Comparison of ENCODE assay signal across 8 cellular contexts in the genomic region with DNA sequence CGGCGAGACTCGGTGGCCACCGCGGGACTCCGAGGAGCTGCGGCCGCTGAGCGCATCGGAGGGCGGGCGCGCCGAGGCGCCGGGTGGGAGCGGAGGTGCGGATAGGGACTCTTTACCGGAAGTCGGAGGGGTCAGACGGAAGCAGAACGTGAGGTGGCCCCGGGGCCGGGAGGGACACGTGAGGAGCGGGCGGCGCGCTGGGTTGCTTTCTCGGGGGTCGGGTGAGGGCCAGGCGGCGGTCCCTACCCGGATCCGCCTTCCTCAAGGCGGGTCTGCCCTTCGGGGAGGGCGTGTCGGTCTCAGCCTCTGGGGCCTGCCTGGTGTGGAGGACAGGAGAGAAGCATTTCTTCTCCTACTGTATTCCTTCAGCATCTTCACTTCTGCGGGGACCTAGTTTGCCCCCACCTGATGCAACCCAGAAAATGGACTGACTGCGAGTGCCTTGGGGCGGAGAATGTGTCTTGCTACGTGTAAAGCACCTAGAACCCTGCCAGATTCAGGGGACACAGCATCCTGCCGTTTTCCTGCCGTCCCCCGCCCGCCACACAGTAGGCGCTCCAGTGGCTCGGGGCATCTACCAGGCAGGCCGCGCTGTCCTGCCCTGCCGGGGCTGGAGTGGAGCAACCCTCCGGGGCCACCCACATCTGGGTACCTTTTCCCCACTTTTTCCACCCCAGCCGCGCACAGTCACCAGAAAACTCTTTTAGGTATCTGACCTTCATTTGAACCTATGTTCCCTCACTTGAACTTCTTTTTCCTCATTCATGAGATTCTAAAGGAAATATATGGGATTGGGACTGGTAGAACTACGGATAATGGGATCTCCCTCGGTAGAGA. TPM values are rescaled to one million over a fixed set of nuclear protein-coding genes. Genes with fewer than 3 reads are reported as not detected.
DNase-seq lines count a peak whose midpoint lies in the region; ATAC-seq, FAIRE-seq and TF ChIP-seq lines count a peak whose summit lies in the region.

No MANE protein-coding gene starts in this region.

- H3K4me2 ChIP-seq in KMS-11 = peak overlapping the region; percentile 63

- peaks cover 18% of the 10 kb centered on the region for H3K4me1 ChIP-seq in KMS-11 (ENCODE audit: low read depth, poor library complexity, severe bottlenecking)
- H3K4me1 ChIP-seq in naive thymus-derived CD4-positive, alpha-beta T cell (ENCODE audit: control insufficient read depth in 2 of 2, insufficient read depth in 2 of 2, low read length in 2 of 2) = peaks cover 3 to 5% of the 10 kb centered on the region in 2 donors

- peak overlapping the region; percentile 49; the same call in 1 of the 2 replicates for H3K9ac ChIP-seq in KMS-11

- peak overlapping the region; percentile 65 for H3K27ac ChIP-seq in KMS-11
- H3K27ac ChIP-seq in naive thymus-derived CD4-positive, alpha-beta T cell (ENCODE audit: low read depth, low read length) = peak overlapping the region; percentile 80

- H3K36me3 ChIP-seq in KMS-11 (ENCODE audit: insufficient read depth) = no peaks in the 10 kb centered on the region
- H3K36me3 ChIP-seq in naive thymus-derived CD4-positive, alpha-beta T cell (ENCODE audit: control insufficient read depth in 2 of 3, insufficient read depth in 3 of 3, low read length in 3 of 3) = peaks cover 0 to 15% (median 0%) of the 10 kb centered on the region in 3 experiments

- peak; percentile 80 for DNase-seq in DMS79 (lab: John Stamatoyannopoulos, UW)
- DNase-seq in RCC 7860 (ENCODE audit: low spot score) = peak; percentile 75
- peak; percentile 90 for DNase-seq in fibroblast of mammary gland (ENCODE audit: low read depth)
- peak; percentile 82 to 94 (median 87) for DNase-seq in naive thymus-derived CD4-positive, alpha-beta T cell
- peak; percentile 82 to 97 for DNase-seq in stimulated activated effector memory CD8-positive, alpha-beta T cell treated with anti-CD3 and anti-CD28 coated beads, Interleukin-12 subunit alpha, Interleukin-12 subunit beta, amount 100 ng/mL, for 72 hours (ENCODE audit: low spot score in 2 of 2)

- peak overlapping the region; percentile 88 for H3K4me3 Mint-ChIP-seq in activated T-helper 17 cell treated with anti-CD3 and anti-CD28 coated beads, Interleukin-2, amount 50 U/mL, for 72 hours
- peak overlapping the region; percentile 74 to 93 (median 86) for H3K4me3 Mint-ChIP-seq in naive thymus-derived CD4-positive, alpha-beta T cell
- H3K4me3 Mint-ChIP-seq in stimulated activated effector memory CD8-positive, alpha-beta T cell treated with anti-CD3 and anti-CD28 coated beads, Interleukin-12 subunit alpha, Interleukin-12 subunit beta, amount 100 ng/mL, for 72 hours = peak overlapping the region; percentile 85

- intact Hi-C loops in naive thymus-derived CD4-positive, alpha-beta T cell (cut with micrococcal nuclease) = loop anchor here (1.0 to 10.0 kb wide), 18 partner anchors 42 to 1475 kb away; a partner anchor contains a TSS

- no peaks in the 10 kb centered on the region for H3K9me3 Mint-ChIP-seq in activated T-helper 17 cell treated with anti-CD3 and anti-CD28 coated beads, Interleukin-2, amount 50 U/mL, for 72 hours
- peaks cover 0 to 11% (median 0%) of the 10 kb centered on the region in 11 donors for H3K9me3 Mint-ChIP-seq in naive thymus-derived CD4-positive, alpha-beta T cell
- H3K9me3 Mint-ChIP-seq in stimulated activated effector memory CD8-positive, alpha-beta T cell treated with anti-CD3 and anti-CD28 coated beads, Interleukin-12 subunit alpha, Interleukin-12 subunit beta, amount 100 ng/mL, for 72 hours = no peaks in the 10 kb centered on the region

- POLR2A ChIA-PET in naive thymus-derived CD4-positive, alpha-beta T cell (lab: Charles Lee) = interaction anchor here (0.6 kb wide), 1 partner anchor 72 kb away, joined by 3 read pairs; no protein-coding TSS in a partner anchor

- H3K36me3 Mint-ChIP-seq in activated T-helper 17 cell treated with anti-CD3 and anti-CD28 coated beads, Interleukin-2, amount 50 U/mL, for 72 hours (ENCODE audit: low read depth) = peaks cover 10% of the 10 kb centered on the region
- H3K36me3 Mint-ChIP-seq in naive thymus-derived CD4-positive, alpha-beta T cell = peaks cover 0 to 4% (median 0%) of the 10 kb centered on the region in 5 donors
- peaks cover 15% of the 10 kb centered on the region for H3K36me3 Mint-ChIP-seq in stimulated activated effector memory CD8-positive, alpha-beta T cell treated with anti-CD3 and anti-CD28 coated beads, Interleukin-12 subunit alpha, Interleukin-12 subunit beta, amount 100 ng/mL, for 72 hours

- H3K9me3 ChIP-seq in naive thymus-derived CD4-positive, alpha-beta T cell (ENCODE audit: control insufficient read depth in 2 of 3, low read length in 3 of 3) = no peaks in the 10 kb centered on the region

- CTCF ChIA-PET in naive thymus-derived CD4-positive, alpha-beta T cell (lab: Charles Lee) = no interaction called here

- peaks cover 34% of the 10 kb centered on the region for H3K79me2 ChIP-seq in KMS-11 (ENCODE audit: insufficient read depth, low read depth)

- H3K27ac Mint-ChIP-seq in activated T-helper 17 cell treated with anti-CD3 and anti-CD28 coated beads, Interleukin-2, amount 50 U/mL, for 72 hours = peak overlapping the region; percentile 87
- peak overlapping the region; percentile 83 to 93 (median 89) for H3K27ac Mint-ChIP-seq in naive thymus-derived CD4-positive, alpha-beta T cell
- H3K27ac Mint-ChIP-seq in stimulated activated effector memory CD8-positive, alpha-beta T cell treated with anti-CD3 and anti-CD28 coated beads, Interleukin-12 subunit alpha, Interleukin-12 subunit beta, amount 100 ng/mL, for 72 hours = peak overlapping the region; percentile 90

- ATAC-seq in GM21737 (IDR thresholded peaks at IDR 0.05; ENCODE audit: unreplicated experiment) = peak; percentile 60
- ATAC-seq in activated T-helper 17 cell treated with anti-CD3 and anti-CD28 coated beads, Interleukin-2, amount 50 U/mL, for 72 hours (replicated peaks) = peak; percentile 77
- peak; percentile 89 for ATAC-seq in naive thymus-derived CD4-positive, alpha-beta T cell
- ATAC-seq in stimulated activated effector memory CD8-positive, alpha-beta T cell treated with anti-CD3 and anti-CD28 coated beads, Interleukin-12 subunit alpha, Interleukin-12 subunit beta, amount 100 ng/mL, for 72 hours = peak; percentile 91

- no peaks in the 10 kb centered on the region for H4K20me1 ChIP-seq in KMS-11 (ENCODE audit: insufficient read depth)

- H2AFZ ChIP-seq in KMS-11 (ENCODE audit: low read depth) = peak overlapping the region; percentile 53

- no peaks in the 10 kb centered on the region for H3K27me3 Mint-ChIP-seq in activated T-helper 17 cell treated with anti-CD3 and anti-CD28 coated beads, Interleukin-2, amount 50 U/mL, for 72 hours
- no peaks in the 10 kb centered on the region for H3K27me3 Mint-ChIP-seq in naive thymus-derived CD4-positive, alpha-beta T cell

- peaks cover 15% of the 10 kb centered on the region for H3K4me1 Mint-ChIP-seq in activated T-helper 17 cell treated with anti-CD3 and anti-CD28 coated beads, Interleukin-2, amount 50 U/mL, for 72 hours
- H3K4me1 Mint-ChIP-seq in naive thymus-derived CD4-positive, alpha-beta T cell = peaks cover 22 to 38% (median 26%) of the 10 kb centered on the region in 7 donors
- H3K4me1 Mint-ChIP-seq in stimulated activated effector memory CD8-positive, alpha-beta T cell treated with anti-CD3 and anti-CD28 coated beads, Interleukin-12 subunit alpha, Interleukin-12 subunit beta, amount 100 ng/mL, for 72 hours = peaks cover 28% of the 10 kb centered on the region

- H3K4me3 ChIP-seq in KMS-11 (IDR thresholded peaks at IDR 0.05; ENCODE audit: insufficient read depth, low read depth, low read length) (no peak overlapping the region), fibroblast of mammary gland (ENCODE audit: control insufficient read depth, low read depth, low read length) (peak overlapping the region; percentile 85)
- H3K4me3 ChIP-seq in naive thymus-derived CD4-positive, alpha-beta T cell (ENCODE audit: low read length) = peak overlapping the region; percentile 80

- FAIRE-seq in RCC 7860 (lab: Jason Lieb, UNC) = no peak

- H3K27me3 ChIP-seq in KMS-11 (ENCODE audit: insufficient read depth, low read depth) = no peaks in the 10 kb centered on the region
- H3K27me3 ChIP-seq in naive thymus-derived CD4-positive, alpha-beta T cell (ENCODE audit: control insufficient read depth in 2 of 2, insufficient read depth in 2 of 2, low read length in 2 of 2) = no peaks in the 10 kb centered on the region

- no peak for TF ChIP-seq CTCF in KMS-11 (conservative IDR thresholded peaks at IDR 0.05; ENCODE audit: low read depth, low read length)
- TF ChIP-seq CTCF in fibroblast of mammary gland (conservative IDR thresholded peaks at IDR 0.05; ENCODE audit: control insufficient read depth, insufficient read depth, low read depth, low read length) = no peak

RNA-seq across cellular contexts. Expression of a gene that starts 0.6 kb away (rescaled TPM):
- total RNA-seq in activated T-helper 17 cell treated with anti-CD3 and anti-CD28 coated beads, Interleukin-2, amount 50 U/mL, for 72 hours = 10 to 100 TPM; 40.4 to 54.7 TPM
- total RNA-seq in naive thymus-derived CD4-positive, alpha-beta T cell = 10 to 100 TPM; 39.7 to 71.9 (median 52.8) TPM
- polyA plus RNA-seq in naive thymus-derived CD4-positive, alpha-beta T cell = 10 to 100 TPM; 23.9 to 32.2 TPM
